ENCODE assay signal across 11 cellular contexts in genomic region chr10:98460837-98461499, GRCh38. TPM values are rescaled to one million over a fixed set of nuclear protein-coding genes. Genes with fewer than 3 reads are reported as not detected.
DNase-seq lines count a peak whose midpoint lies in the region; ATAC-seq, FAIRE-seq and TF ChIP-seq lines count a peak whose summit lies in the region.
"Had no signal": no experiment of that assay in that cellular context is flagged by ENCODE, and none has a peak within 500 bp of the region (broad histone marks: within the 10 kb centered on the region; RNA-seq: fewer than 3 reads in every experiment).

No MANE protein-coding gene starts in this region.

- no peaks in the 10 kb centered on the region for H3K4me1 Mint-ChIP-seq in activated CD8-positive, alpha-beta T cell treated with anti-CD3 and anti-CD28 coated beads for 36 hours (ENCODE audit: low read depth)
- peaks cover 3 to 14% of the 10 kb centered on the region in 2 donors for H3K4me1 Mint-ChIP-seq in stimulated activated naive B cell treated with anti-CD40 and anti-IgM and Interleukin-4, amounts not matched to agents 10 μg/mL and 1 μg/mL and 100 μg/mL, for 72 hours
- H3K4me1 Mint-ChIP-seq: T-cell had no signal

- H3K36me3 Mint-ChIP-seq in activated CD8-positive, alpha-beta T cell treated with anti-CD3 and anti-CD28 coated beads for 36 hours (ENCODE audit: low read depth) = no peaks in the 10 kb centered on the region
- no peaks in the 10 kb centered on the region for H3K36me3 Mint-ChIP-seq in stimulated activated naive B cell treated with anti-CD40 and anti-IgM and Interleukin-4, amounts not matched to agents 10 μg/mL and 1 μg/mL and 100 μg/mL, for 72 hours
- H3K36me3 Mint-ChIP-seq: T-cell had no signal

- intact Hi-C loops in activated CD8-positive, alpha-beta T cell treated with anti-CD3 and anti-CD28 coated beads for 36 hours (cut with micrococcal nuclease) = no loop called here

- TF ChIP-seq POLR2A in H54 (IDR thresholded peaks at IDR 0.05; ENCODE audit: low read depth, low read length) = no peak

- FAIRE-seq in H54 (lab: Jason Lieb, UNC) = peak; percentile 78

- H3K36me3 ChIP-seq in skeletal muscle satellite cell (ENCODE audit: insufficient read depth, low read length) = no peaks in the 10 kb centered on the region

- peaks cover 17% of the 10 kb centered on the region for H3K4me1 ChIP-seq in skeletal muscle satellite cell (ENCODE audit: control insufficient read depth, insufficient read depth, low read length)

- no peaks in the 10 kb centered on the region for H3K9me3 ChIP-seq in skeletal muscle satellite cell (replicated peaks; ENCODE audit: low read length)

- no peaks in the 10 kb centered on the region for H3K9me3 Mint-ChIP-seq in activated CD8-positive, alpha-beta T cell treated with anti-CD3 and anti-CD28 coated beads for 36 hours
- no peaks in the 10 kb centered on the region for H3K9me3 Mint-ChIP-seq in stimulated activated naive B cell treated with anti-CD40 and anti-IgM and Interleukin-4, amounts not matched to agents 10 μg/mL and 1 μg/mL and 100 μg/mL, for 72 hours
- H3K9me3 Mint-ChIP-seq: stimulated activated naive CD8-positive, alpha-beta T cell treated with anti-CD3 and anti-CD28 coated beads, Interleukin-15, Interleukin-2, amounts not matched to agents 100 ng/mL and 50 ng/mL, for 24 hours; T-cell had no signal

- CTCF ChIA-PET in activated CD8-positive, alpha-beta T cell treated with anti-CD3 and anti-CD28 coated beads for 36 hours (lab: Charles Lee) = interaction anchor here (1.0 kb wide), 1 partner anchor 35 kb away, joined by 4 read pairs; no protein-coding TSS in a partner anchor

- peak overlapping the region; percentile 49 for H3K4me2 ChIP-seq in skeletal muscle satellite cell (ENCODE audit: low read length)

- ATAC-seq in GM21360 (IDR thresholded peaks at IDR 0.05; ENCODE audit: unreplicated experiment) = no peak
- ATAC-seq in activated CD8-positive, alpha-beta T cell treated with anti-CD3 and anti-CD28 coated beads for 36 hours = no peak
- no peak for ATAC-seq in HG03439 (IDR thresholded peaks at IDR 0.05; ENCODE audit: unreplicated experiment)
- no peak for ATAC-seq in stimulated activated naive B cell treated with anti-CD40 and anti-IgM and Interleukin-4, amounts not matched to agents 10 μg/mL and 1 μg/mL and 100 μg/mL, for 72 hours (replicated peaks)
- ATAC-seq: T-cell had no signal

- DNase-seq in H54 (ENCODE audit: insufficient read length, low spot score) (peak; percentile 80), SW 1271 (lab: John Stamatoyannopoulos, UW) (peak; percentile 65 to 87), glomerular visceral epithelial cell (ENCODE audit: extremely low spot score) (peak; percentile 89)
- DNase-seq in activated CD8-positive, alpha-beta T cell treated with anti-CD3 and anti-CD28 coated beads for 36 hours = no peak
- DNase-seq in stimulated activated naive B cell treated with anti-CD40 and anti-IgM and Interleukin-4, amounts not matched to agents 10 μg/mL and 1 μg/mL and 100 μg/mL, for 72 hours = no peak
- DNase-seq: H7, T-cell had no signal

- peaks cover 13% of the 10 kb centered on the region for H3K27me3 Mint-ChIP-seq in activated CD8-positive, alpha-beta T cell treated with anti-CD3 and anti-CD28 coated beads for 36 hours
- peaks cover 35 to 44% of the 10 kb centered on the region in 2 donors for H3K27me3 Mint-ChIP-seq in stimulated activated naive B cell treated with anti-CD40 and anti-IgM and Interleukin-4, amounts not matched to agents 10 μg/mL and 1 μg/mL and 100 μg/mL, for 72 hours

- H3K9ac ChIP-seq in skeletal muscle satellite cell (ENCODE audit: low read depth, low read length) = no peak overlapping the region

- H3K27ac Mint-ChIP-seq in activated CD8-positive, alpha-beta T cell treated with anti-CD3 and anti-CD28 coated beads for 36 hours = no peak overlapping the region
- no peak overlapping the region for H3K27ac Mint-ChIP-seq in stimulated activated naive B cell treated with anti-CD40 and anti-IgM and Interleukin-4, amounts not matched to agents 10 μg/mL and 1 μg/mL and 100 μg/mL, for 72 hours
- H3K27ac Mint-ChIP-seq: stimulated activated naive CD8-positive, alpha-beta T cell treated with anti-CD3 and anti-CD28 coated beads, Interleukin-15, Interleukin-2, amounts not matched to agents 100 ng/mL and 50 ng/mL, for 24 hours; T-cell had no signal

- no peak overlapping the region for H3K4me3 Mint-ChIP-seq in activated CD8-positive, alpha-beta T cell treated with anti-CD3 and anti-CD28 coated beads for 36 hours
- H3K4me3 Mint-ChIP-seq in stimulated activated naive B cell treated with anti-CD40 and anti-IgM and Interleukin-4, amounts not matched to agents 10 μg/mL and 1 μg/mL and 100 μg/mL, for 72 hours = no peak overlapping the region
- H3K4me3 Mint-ChIP-seq: stimulated activated naive CD8-positive, alpha-beta T cell treated with anti-CD3 and anti-CD28 coated beads, Interleukin-15, Interleukin-2, amounts not matched to agents 100 ng/mL and 50 ng/mL, for 24 hours; T-cell had no signal

- peaks cover 8% of the 10 kb centered on the region for H3K27me3 ChIP-seq in skeletal muscle satellite cell (ENCODE audit: control insufficient read depth, insufficient read depth, low read length)

- no peak for TF ChIP-seq CTCF in activated CD8-positive, alpha-beta T cell treated with anti-CD3 and anti-CD28 coated beads for 36 hours (IDR thresholded peaks at IDR 0.05)

- H3K4me3 ChIP-seq in skeletal muscle satellite cell (ENCODE audit: low read length) = no peak overlapping the region

- POLR2A ChIA-PET in activated CD8-positive, alpha-beta T cell treated with anti-CD3 and anti-CD28 coated beads for 36 hours (lab: Charles Lee) = no interaction called here

RNA-seq across cellular contexts. Expression of gene HPS1, which starts 14.2 kb away (rescaled TPM):
- 26.6 and 35.5 TPM in 2 replicates for total RNA-seq in skeletal muscle satellite cell (2012; rRNA removed)
- 10 to 100 TPM; 51.9 to 52.1 TPM for total RNA-seq in activated CD8-positive, alpha-beta T cell treated with anti-CD3 and anti-CD28 coated beads for 36 hours

RNA-seq across cellular contexts. Expression of gene PYROXD2, which starts 46.0 kb away (rescaled TPM):
- total RNA-seq in skeletal muscle satellite cell (2012; rRNA removed) = 3.9 and 6.1 TPM in 2 replicates
- 1 to 10 TPM; 5.3 to 6.2 TPM for total RNA-seq in activated CD8-positive, alpha-beta T cell treated with anti-CD3 and anti-CD28 coated beads for 36 hours

Comparison
In these comparisons a context has a peak if more than half of its experiments do, and no peak if none do; other contexts are left out.
1. DNase-seq: peak in H54 (single experiment), SW 1271 (2 of 2) and glomerular visceral epithelial cell (single experiment); none in activated CD8-positive, alpha-beta T cell treated with anti-CD3 and anti-CD28 coated beads for 36 hours (single experiment) and stimulated activated naive B cell treated with anti-CD40 and anti-IgM and Interleukin-4, amounts not matched to agents 10 μg/mL and 1 μg/mL and 100 μg/mL, for 72 hours (single experiment).